Comparison of ENCODE assay signal across 1 cellular context in genomic region chr15:35540885-35541284, GRCh38.
TF ChIP-seq lines count a peak whose summit lies in the region.

No MANE protein-coding gene starts in this region.

TF ChIP-seq in SK-N-SH, 30 proteins besides CTCF, POLR2A, EP300 and RAD21:
- TF ChIP-seq ZBTB33 (IDR thresholded peaks at IDR 0.05; ENCODE audit: borderline replicate concordance, low read depth), result no peak
- no peak for TF ChIP-seq GATA2 (CRISPR knock-in tag; IDR thresholded peaks at IDR 0.05)
- no peak for TF ChIP-seq YY1 (IDR thresholded peaks at IDR 0.05; ENCODE audit: low read depth)
- 0 out of 2 replicates have a peak, but pooled peaks have one; percentile 10 for TF ChIP-seq TEAD4 (IDR thresholded peaks at IDR 0.05; ENCODE audit: borderline replicate concordance, insufficient read depth)
- TF ChIP-seq SMC3 (IDR thresholded peaks at IDR 0.05; ENCODE audit: low read depth, low read length), result no peak
- TF ChIP-seq TCF12 (IDR thresholded peaks at IDR 0.05), result peak; percentile 94
- no peak for TF ChIP-seq RCOR1 (IDR thresholded peaks at IDR 0.05; ENCODE audit: low read length)
- TF ChIP-seq POLR2AphosphoS5 (IDR thresholded peaks at IDR 0.05; ENCODE audit: low read depth, low read length), result no peak
- peak; percentile 39; the same call in 1 of the 2 replicates for TF ChIP-seq MAX (IDR thresholded peaks at IDR 0.05; ENCODE audit: low read depth)
- no peak for TF ChIP-seq FOXJ3 (CRISPR knock-in tag; IDR thresholded peaks at IDR 0.05)
- TF ChIP-seq USF2 (IDR thresholded peaks at IDR 0.05; ENCODE audit: borderline replicate concordance, low read depth, low read length), result no peak
- TF ChIP-seq PBX3 (IDR thresholded peaks at IDR 0.05), result peak; percentile 50
- peak; percentile 34; the same call in 1 of the 2 replicates for TF ChIP-seq FOSL2 (IDR thresholded peaks at IDR 0.05; ENCODE audit: borderline replicate concordance, low read depth)
- peak; percentile 83 for TF ChIP-seq NFIC (IDR thresholded peaks at IDR 0.05; ENCODE audit: borderline replicate concordance)
- peak; percentile 53 for TF ChIP-seq JUND (IDR thresholded peaks at IDR 0.05)
